In the genomic region with DNA sequence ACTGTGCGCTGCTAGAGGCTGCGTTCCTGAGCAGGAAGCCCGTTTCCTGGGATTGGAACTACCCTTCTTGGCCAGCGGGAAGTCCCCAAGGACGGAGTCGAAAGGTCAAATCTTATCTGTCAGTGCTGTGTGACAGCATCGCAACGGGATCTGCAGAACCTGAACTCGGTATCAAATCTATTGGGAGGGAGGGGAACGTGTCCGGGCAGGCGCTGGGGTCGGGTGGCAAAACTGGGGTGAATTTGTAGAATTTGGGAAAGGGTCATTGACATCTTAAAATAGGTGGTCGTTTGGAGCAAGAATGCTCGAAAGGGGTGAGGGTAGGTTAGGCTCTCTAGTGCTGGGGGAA, we compare ENCODE assay signal across 9 cellular contexts. TPM values are rescaled to one million over a fixed set of nuclear protein-coding genes. Genes with fewer than 3 reads are reported as not detected.
DNase-seq lines count a peak whose midpoint lies in the region; ATAC-seq, FAIRE-seq and TF ChIP-seq lines count a peak whose summit lies in the region.
"Had no signal": no experiment of that assay in that cellular context is flagged by ENCODE, and none has a peak within 500 bp of the region (broad histone marks: within the 10 kb centered on the region; RNA-seq: fewer than 3 reads in every experiment).

No MANE protein-coding gene starts in this region.

- intact Hi-C loops in kidney (cut with DNase I) = no loop called here

- peaks cover 0 to 10% of the 10 kb centered on the region in 2 donors for H3K36me3 ChIP-seq in kidney (ENCODE audit: control insufficient read depth in 1 of 2, insufficient read depth in 2 of 2, low read length in 2 of 2)

- H3K4me3 ChIP-seq in kidney (ENCODE audit: low read length in 2 of 2) = peak overlapping the region; percentile 90

- H3K27me3 Mint-ChIP-seq in T-helper 2 cell treated with Interferon-gamma antibody and Interleukin-4, amounts not matched to agents 5 μg/mL and 100 μg/mL, for 36 hours (ENCODE audit: low read depth) = peaks cover 24% of the 10 kb centered on the region
- H3K27me3 Mint-ChIP-seq in activated T-helper 17 cell treated with anti-CD3 and anti-CD28 coated beads, Interleukin-2, amount 50 U/mL, for 72 hours = no peaks in the 10 kb centered on the region

- H3K36me3 Mint-ChIP-seq in T-helper 2 cell treated with Interferon-gamma antibody and Interleukin-4, amounts not matched to agents 5 μg/mL and 100 μg/mL, for 36 hours (ENCODE audit: low read depth) = peaks cover 22% of the 10 kb centered on the region
- H3K36me3 Mint-ChIP-seq in activated T-helper 17 cell treated with anti-CD3 and anti-CD28 coated beads, Interleukin-2, amount 50 U/mL, for 72 hours (ENCODE audit: low read depth) = peaks cover 43% of the 10 kb centered on the region

- H3K4me1 ChIP-seq in kidney (ENCODE audit: control insufficient read depth in 1 of 2, insufficient read depth in 1 of 2, low read depth in 1 of 2, low read length in 2 of 2) = peaks cover 8 to 13% of the 10 kb centered on the region in 2 donors

- no peak for DNase-seq in T-helper 2 cell treated with Interferon-gamma antibody and Interleukin-4, amounts not matched to agents 5 μg/mL and 100 μg/mL, for 36 hours (ENCODE audit: low spot score)
- no peak for DNase-seq in T-helper 2 cell
- DNase-seq in kidney = no peak
- DNase-seq in stimulated activated CD4-positive, alpha-beta T cell treated with anti-CD3 and anti-CD28 coated beads, Interleukin-2, amount 100 ng/mL, for 24 hours = no peak
- no peak for DNase-seq in NCI-H1436 (lab: John Stamatoyannopoulos, UW)

- H3K27ac Mint-ChIP-seq in T-helper 2 cell treated with Interferon-gamma antibody and Interleukin-4, amounts not matched to agents 5 μg/mL and 100 μg/mL, for 36 hours = peak overlapping the region; percentile 99
- peak overlapping the region; percentile 99 for H3K27ac Mint-ChIP-seq in activated T-helper 17 cell treated with anti-CD3 and anti-CD28 coated beads, Interleukin-2, amount 50 U/mL, for 72 hours

- ATAC-seq in activated T-helper 17 cell treated with anti-CD3 and anti-CD28 coated beads, Interleukin-2, amount 50 U/mL, for 72 hours (replicated peaks) = no peak
- ATAC-seq in HG03457 (IDR thresholded peaks at IDR 0.05; ENCODE audit: unreplicated experiment) = no peak

- H3K9me3 ChIP-seq in kidney (ENCODE audit: control insufficient read depth in 1 of 2, low read length in 2 of 2) = no peaks in the 10 kb centered on the region

- H3K27ac ChIP-seq in kidney (ENCODE audit: low read depth in 2 of 2, low read length in 2 of 2) (peak overlapping the region; percentile 17 to 73), temporal lobe (ENCODE audit: low read depth, low read length) (peak overlapping the region; percentile 47)

- H3K9me3 Mint-ChIP-seq in T-helper 2 cell treated with Interferon-gamma antibody and Interleukin-4, amounts not matched to agents 5 μg/mL and 100 μg/mL, for 36 hours = no peaks in the 10 kb centered on the region
- H3K9me3 Mint-ChIP-seq in activated T-helper 17 cell treated with anti-CD3 and anti-CD28 coated beads, Interleukin-2, amount 50 U/mL, for 72 hours = no peaks in the 10 kb centered on the region

- peak overlapping the region; percentile 100 for H3K4me3 Mint-ChIP-seq in T-helper 2 cell treated with Interferon-gamma antibody and Interleukin-4, amounts not matched to agents 5 μg/mL and 100 μg/mL, for 36 hours
- peak overlapping the region; percentile 97 for H3K4me3 Mint-ChIP-seq in activated T-helper 17 cell treated with anti-CD3 and anti-CD28 coated beads, Interleukin-2, amount 50 U/mL, for 72 hours

- no peak for TF ChIP-seq CTCF in kidney (IDR thresholded peaks at IDR 0.05; ENCODE audit: borderline replicate concordance, extremely low read depth, insufficient read depth)

- H3K9ac ChIP-seq in kidney (ENCODE audit: low read length in 2 of 2) = peak overlapping the region; percentile 31 to 49

- H3K4me1 Mint-ChIP-seq in T-helper 2 cell treated with Interferon-gamma antibody and Interleukin-4, amounts not matched to agents 5 μg/mL and 100 μg/mL, for 36 hours (ENCODE audit: low read depth) = peaks cover 20% of the 10 kb centered on the region
- H3K4me1 Mint-ChIP-seq in activated T-helper 17 cell treated with anti-CD3 and anti-CD28 coated beads, Interleukin-2, amount 50 U/mL, for 72 hours = peaks cover 13% of the 10 kb centered on the region

- no peak for FAIRE-seq in kidney (lab: Jason Lieb, UNC)

RNA-seq across cellular contexts. Expression of gene ARPC5, which starts 0.7 kb away (rescaled TPM):
- 100 to 1,000 TPM; 130 to 164 TPM for total RNA-seq in activated T-helper 17 cell treated with anti-CD3 and anti-CD28 coated beads, Interleukin-2, amount 50 U/mL, for 72 hours
- total RNA-seq in kidney = 107 TPM
- 75.9 TPM for polyA plus RNA-seq in kidney (ENCODE audit: insufficient read depth, low read depth, low replicate concordance)
- total RNA-seq in temporal lobe = 66.4 TPM

RNA-seq across cellular contexts. Expression of gene APOBEC4, which starts 16.8 kb away (rescaled TPM):
- not detected for total RNA-seq in activated T-helper 17 cell treated with anti-CD3 and anti-CD28 coated beads, Interleukin-2, amount 50 U/mL, for 72 hours
- total RNA-seq in kidney (not detected), temporal lobe (not detected)
- not detected for polyA plus RNA-seq in kidney (ENCODE audit: insufficient read depth, low read depth, low replicate concordance)
- total RNA-seq: NCI-H460 had no signal

RNA-seq across cellular contexts. Expression of gene NCF2, which starts 46.0 kb away (rescaled TPM):
- total RNA-seq in activated T-helper 17 cell treated with anti-CD3 and anti-CD28 coated beads, Interleukin-2, amount 50 U/mL, for 72 hours = 10 to 100 TPM in 1 of 2 donors, 1 to 10 TPM in 1; 4.4 to 18.7 TPM
- total RNA-seq in kidney (16.7 TPM), temporal lobe (1.7 TPM)
- 2.5 TPM for polyA plus RNA-seq in kidney (ENCODE audit: insufficient read depth, low read depth, low replicate concordance)
